ENCODE assay signal across 8 cellular contexts in the genomic region with DNA sequence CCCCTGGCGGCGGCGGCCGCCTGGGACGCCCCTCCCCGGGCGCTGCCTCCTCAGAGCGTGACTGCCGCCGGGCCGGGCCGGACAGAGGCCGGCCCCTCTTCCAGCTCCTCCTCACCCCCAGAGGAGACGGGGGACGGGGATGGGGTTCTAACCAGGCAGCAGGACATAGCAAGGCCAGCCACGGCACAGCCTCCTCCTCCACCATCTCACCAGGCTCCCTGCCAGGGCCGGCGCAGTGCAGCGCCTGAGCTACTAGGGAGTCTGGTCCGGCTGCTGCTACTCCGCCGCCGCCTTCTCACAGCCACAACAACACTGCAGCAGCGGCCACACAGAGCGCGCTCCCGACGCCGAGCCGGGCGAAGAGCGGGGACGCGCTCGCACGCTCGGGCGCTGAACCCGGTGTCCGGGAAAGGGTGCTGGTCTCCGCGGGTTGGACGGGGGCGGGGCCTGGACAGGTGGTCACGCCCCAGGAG.
DNase-seq lines count a peak whose midpoint lies in the region; TF ChIP-seq lines count a peak whose summit lies in the region.
"Not testable (repeated sequence)": the region's sequence is repeated elsewhere in the genome, so short reads cannot be mapped to it uniquely, and the experiment has no call there.

No MANE protein-coding gene starts in this region.

- TF ChIP-seq POLR2A in prostate gland (IDR thresholded peaks at IDR 0.05): peak; percentile 46

- peak overlapping the region; percentile 80 for H3K4me3 Mint-ChIP-seq in T-helper 1 cell treated with Interleukin-12 subunit alpha and Interleukin-12 subunit beta and Interleukin-4 antibody, amounts not matched to agents 30 μg/mL and 1 μg/mL, for 36 hours
- H3K4me3 Mint-ChIP-seq in activated T-helper 2 cell treated with anti-CD3 and anti-CD28 coated beads, Interferon-gamma antibody, Interleukin-2, Interleukin-4, amounts not matched to agents 10 μg/mL and 5 μg/mL and 100 μg/mL, durations not matched to agents 14 hours and 24 hours and 36 hours (ENCODE audit: low read depth): peak overlapping the region; percentile 81

- not testable (repeated sequence) for H3K9me3 ChIP-seq in duodenal mucosa (ENCODE audit: control insufficient read depth in 1 of 2, low read length in 2 of 2); prostate gland

- not testable (repeated sequence) for H3K9me3 Mint-ChIP-seq in T-helper 1 cell treated with Interleukin-12 subunit alpha and Interleukin-12 subunit beta and Interleukin-4 antibody, amounts not matched to agents 30 μg/mL and 1 μg/mL, for 36 hours; activated T-helper 2 cell treated with anti-CD3 and anti-CD28 coated beads, Interferon-gamma antibody, Interleukin-2, Interleukin-4, amounts not matched to agents 10 μg/mL and 5 μg/mL and 100 μg/mL, durations not matched to agents 14 hours and 24 hours and 36 hours

- under 1% methylated on average over 37 of the region's 45 CpGs for WGBS in prostate gland

- H3K9ac ChIP-seq in duodenal mucosa (ENCODE audit: low read depth in 1 of 2, low read length in 2 of 2): not testable (repeated sequence)

- H3K4me1 Mint-ChIP-seq in T-helper 1 cell treated with Interleukin-12 subunit alpha and Interleukin-12 subunit beta and Interleukin-4 antibody, amounts not matched to agents 30 μg/mL and 1 μg/mL, for 36 hours (ENCODE audit: low read depth); activated T-helper 2 cell treated with anti-CD3 and anti-CD28 coated beads, Interferon-gamma antibody, Interleukin-2, Interleukin-4, amounts not matched to agents 10 μg/mL and 5 μg/mL and 100 μg/mL, durations not matched to agents 14 hours and 24 hours and 36 hours (ENCODE audit: low read depth): not testable (repeated sequence)

- H3K27ac ChIP-seq in C4-2B: peak overlapping the region; percentile 20; the same call in 1 of the 2 replicates
- H3K27ac ChIP-seq in duodenal mucosa (ENCODE audit: low read depth, low read length): not testable (repeated sequence)
- peak overlapping the region; percentile 64 to 71 for H3K27ac ChIP-seq in prostate gland

- H3K27me3 ChIP-seq in duodenal mucosa (ENCODE audit: control insufficient read depth in 1 of 2, insufficient read depth in 2 of 2, low read length in 2 of 2); prostate gland (replicated peaks; ENCODE audit: insufficient read depth): not testable (repeated sequence)

- peak; percentile 46 for DNase-seq in activated T-helper 2 cell treated with anti-CD3 and anti-CD28 coated beads, Interferon-gamma antibody, Interleukin-2, Interleukin-4, amounts not matched to agents 10 μg/mL and 5 μg/mL and 100 μg/mL, durations not matched to agents 14 hours and 24 hours and 36 hours (ENCODE audit: low spot score)
- DNase-seq in inferior parietal cortex (ENCODE audit: extremely low spot score) (peak; percentile 27), prostate gland (ENCODE audit: low spot score) (peak; percentile 78)
- DNase-seq in stimulated activated CD8-positive, alpha-beta memory T cell treated with anti-CD3 and anti-CD28 coated beads, Interleukin-7, amount 100 ng/mL, for 4 hours (ENCODE audit: low read depth in 2 of 2): peak; percentile 9 to 47

- intact Hi-C loops in activated T-helper 2 cell treated with anti-CD3 and anti-CD28 coated beads, Interferon-gamma antibody, Interleukin-2, Interleukin-4, amounts not matched to agents 10 μg/mL and 5 μg/mL and 100 μg/mL, durations not matched to agents 14 hours and 24 hours and 36 hours (cut with micrococcal nuclease); prostate gland (cut with DNase I): not testable (repeated sequence)

- H3K4me3 ChIP-seq in duodenal mucosa (ENCODE audit: low read depth in 1 of 2, low read length in 2 of 2) (peak overlapping the region; percentile 43 to 64), prostate gland (peak overlapping the region; percentile 37 to 52)

- peaks cover 16% of the 10 kb centered on the region for H3K27me3 Mint-ChIP-seq in T-helper 1 cell treated with Interleukin-12 subunit alpha and Interleukin-12 subunit beta and Interleukin-4 antibody, amounts not matched to agents 30 μg/mL and 1 μg/mL, for 36 hours (ENCODE audit: low read depth)
- peaks cover 15% of the 10 kb centered on the region for H3K27me3 Mint-ChIP-seq in activated T-helper 2 cell treated with anti-CD3 and anti-CD28 coated beads, Interferon-gamma antibody, Interleukin-2, Interleukin-4, amounts not matched to agents 10 μg/mL and 5 μg/mL and 100 μg/mL, durations not matched to agents 14 hours and 24 hours and 36 hours (ENCODE audit: low read depth)

- not testable (repeated sequence) for H3K27ac Mint-ChIP-seq in T-helper 1 cell treated with Interleukin-12 subunit alpha and Interleukin-12 subunit beta and Interleukin-4 antibody, amounts not matched to agents 30 μg/mL and 1 μg/mL, for 36 hours; activated T-helper 2 cell treated with anti-CD3 and anti-CD28 coated beads, Interferon-gamma antibody, Interleukin-2, Interleukin-4, amounts not matched to agents 10 μg/mL and 5 μg/mL and 100 μg/mL, durations not matched to agents 14 hours and 24 hours and 36 hours

- not testable (repeated sequence) for H3K4me1 ChIP-seq in duodenal mucosa (ENCODE audit: control insufficient read depth in 1 of 2, insufficient read depth in 2 of 2, low read length in 2 of 2); prostate gland (replicated peaks)

- not testable (repeated sequence) for H3K36me3 Mint-ChIP-seq in T-helper 1 cell treated with Interleukin-12 subunit alpha and Interleukin-12 subunit beta and Interleukin-4 antibody, amounts not matched to agents 30 μg/mL and 1 μg/mL, for 36 hours (ENCODE audit: low read depth); activated T-helper 2 cell treated with anti-CD3 and anti-CD28 coated beads, Interferon-gamma antibody, Interleukin-2, Interleukin-4, amounts not matched to agents 10 μg/mL and 5 μg/mL and 100 μg/mL, durations not matched to agents 14 hours and 24 hours and 36 hours (ENCODE audit: low read depth)

- TF ChIP-seq CTCF in C4-2B (conservative IDR thresholded peaks at IDR 0.05) (peak; percentile 23), LNCAP (IDR thresholded peaks at IDR 0.05) (0 out of 2 replicates have a peak, but pooled peaks have one; percentile 13), prostate gland (IDR thresholded peaks at IDR 0.05) (peak in 2 of 4 experiments; percentile 22 to 41)

- not testable (repeated sequence) for H3K36me3 ChIP-seq in duodenal mucosa (ENCODE audit: control insufficient read depth in 1 of 2, insufficient read depth in 2 of 2, low read length in 2 of 2); prostate gland

Comparison
In these comparisons a context has a peak if more than half of its experiments do, and no peak if none do; other contexts are left out.
1. DNase-seq: peak in every context shown above with its lines; median percentile 78 in prostate gland; 46 in activated T-helper 2 cell treated with anti-CD3 and anti-CD28 coated beads, Interferon-gamma antibody, Interleukin-2, Interleukin-4, amounts not matched to agents 10 μg/mL and 5 μg/mL and 100 μg/mL, durations not matched to agents 14 hours and 24 hours and 36 hours; 28 in stimulated activated CD8-positive, alpha-beta memory T cell treated with anti-CD3 and anti-CD28 coated beads, Interleukin-7, amount 100 ng/mL, for 4 hours; 27 in inferior parietal cortex.